8 cellular contexts compared by ENCODE assay signal in the genomic region with DNA sequence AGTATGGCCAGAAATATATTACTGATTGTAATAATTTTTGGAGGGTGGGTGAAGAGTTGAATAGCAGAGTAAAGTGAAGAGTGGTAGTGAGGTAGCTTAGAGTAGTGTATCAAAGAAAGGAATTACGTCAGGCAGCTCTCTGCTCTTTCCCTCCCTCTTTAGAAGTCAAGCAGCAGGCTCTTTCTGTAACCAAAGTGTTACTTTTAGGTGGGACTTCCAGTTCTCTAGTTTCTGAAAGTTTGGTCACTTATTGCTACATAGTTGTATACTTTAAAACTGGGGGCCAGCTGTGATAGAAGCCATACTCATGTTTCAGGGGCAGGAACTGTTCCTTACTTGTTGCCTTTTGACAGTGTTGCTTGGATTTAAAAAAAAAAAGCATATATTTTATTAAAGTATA. TPM values are rescaled to one million over a fixed set of nuclear protein-coding genes. Genes with fewer than 3 reads are reported as not detected.
DNase-seq lines count a peak whose midpoint lies in the region; ATAC-seq and TF ChIP-seq lines count a peak whose summit lies in the region.

No MANE protein-coding gene starts in this region.

- WGBS in esophagus squamous epithelium, 2 donors, result 55 to 60% methylated on average over 1 of the region's 1 CpG
- WGBS in SK-N-SH (ENCODE audit: low lambda C conversion rate), result 100% methylated on average over 1 of the region's 1 CpG

- peak in 1 of 4 donors; percentile 24 for TF ChIP-seq POLR2A in esophagus squamous epithelium (IDR thresholded peaks at IDR 0.05)

- peaks cover 33% of the 10 kb centered on the region for H3F3A ChIP-seq in SK-N-SH (replicated peaks; ENCODE audit: insufficient read depth)

- no peak overlapping the region for H3K9ac ChIP-seq in SK-N-SH

- no peak for TF ChIP-seq CTCF in esophagus squamous epithelium (IDR thresholded peaks at IDR 0.05)
- TF ChIP-seq CTCF in SK-N-SH (IDR thresholded peaks at IDR 0.05), result no peak

- no peaks in the 10 kb centered on the region for H3K27me3 Mint-ChIP-seq in CD4-positive, CD25-positive, alpha-beta regulatory T cell

- H3K36me3 ChIP-seq in CD4-positive, CD25-positive, alpha-beta regulatory T cell (ENCODE audit: control insufficient read depth, insufficient read depth, low read length), result no peaks in the 10 kb centered on the region
- H3K36me3 ChIP-seq in esophagus squamous epithelium (peaks cover 0 to 8% (median 0%) of the 10 kb centered on the region in 3 donors), SK-N-SH (replicated peaks in 1 of 2; ENCODE audit: control insufficient read depth in 1 of 2, insufficient read depth in 2 of 2, low read length in 1 of 2) (peaks cover 0 to 28% of the 10 kb centered on the region in 2 experiments)

- H3K9me3 Mint-ChIP-seq in CD4-positive, CD25-positive, alpha-beta regulatory T cell, result peaks cover 0 to 3% (median 0%) of the 10 kb centered on the region in 7 donors

- no peaks in the 10 kb centered on the region for H4K20me1 ChIP-seq in SK-N-SH (ENCODE audit: insufficient read depth)

- H3K79me2 ChIP-seq in SK-N-SH (ENCODE audit: insufficient read depth), result peaks cover 84% of the 10 kb centered on the region

- peaks cover 80% of the 10 kb centered on the region for H3K4me1 ChIP-seq in CD4-positive, CD25-positive, alpha-beta regulatory T cell (ENCODE audit: control insufficient read depth, insufficient read depth, low read length, poor library complexity, severe bottlenecking)
- H3K4me1 ChIP-seq in esophagus squamous epithelium (peaks cover 8 to 74% (median 25%) of the 10 kb centered on the region in 3 donors), SK-N-SH (ENCODE audit: control insufficient read depth in 1 of 2, insufficient read depth in 2 of 2, low read depth in 1 of 2, low read length in 1 of 2) (peaks cover 5 to 22% of the 10 kb centered on the region in 2 experiments; a peak in 2 of 4 replicates)

- H3K4me3 Mint-ChIP-seq in CD4-positive, CD25-positive, alpha-beta regulatory T cell, result peak overlapping the region; percentile 45 to 87 (median 68)

- no peak overlapping the region for H3K4me2 ChIP-seq in SK-N-SH

- H3K27ac ChIP-seq in CD4-positive, CD25-positive, alpha-beta regulatory T cell (ENCODE audit: insufficient read depth, low read length, poor library complexity, severe bottlenecking), result peak overlapping the region; percentile 82
- peak overlapping the region; percentile 19 to 49 (median 26) for H3K27ac ChIP-seq in esophagus squamous epithelium
- H3K27ac ChIP-seq in SK-N-SH (ENCODE audit: low read depth in 2 of 2, low read length in 1 of 2), result no peak overlapping the region; a peak in 1 of 4 replicates

- no peak overlapping the region for H2AFZ ChIP-seq in SK-N-SH (ENCODE audit: low read depth)

- peak in 1 of 2 donors; percentile 27 for ATAC-seq in CD4-positive, CD25-positive, alpha-beta regulatory T cell (ENCODE audit: low read depth in 2 of 2)
- ATAC-seq in GM19351 (IDR thresholded peaks at IDR 0.05; ENCODE audit: unreplicated experiment), result peak; percentile 67
- peak; percentile 66 for ATAC-seq in HG03354 (IDR thresholded peaks at IDR 0.05; ENCODE audit: poor library complexity, severe bottlenecking, unreplicated experiment)

- peaks cover 67 to 92% (median 77%) of the 10 kb centered on the region in 4 donors for H3K4me1 Mint-ChIP-seq in CD4-positive, CD25-positive, alpha-beta regulatory T cell

- peak in 1 of 3 donors; percentile 49 for DNase-seq in CD4-positive, CD25-positive, alpha-beta regulatory T cell
- no peak for DNase-seq in esophagus squamous epithelium (lab: John Stamatoyannopoulos, UW)
- no peak for DNase-seq in SK-N-SH
- no peak for DNase-seq in SK-N-DZ (ENCODE audit: low spot score)
- DNase-seq in C1 segment of cervical spinal cord (lab: John Stamatoyannopoulos, UW), result no peak
- no peak for DNase-seq in NCI-H524 treated with DMSO at 0.1 percent for 48 hours (lab: John Stamatoyannopoulos, UW)

- H3K4me3 ChIP-seq in CD4-positive, CD25-positive, alpha-beta regulatory T cell (ENCODE audit: low read depth, low read length), result peak overlapping the region; percentile 78
- H3K4me3 ChIP-seq in esophagus squamous epithelium (no peak overlapping the region), SK-N-SH (ENCODE audit: low read depth in 2 of 2, low read length in 1 of 2) (no peak overlapping the region)

- H3K9me2 ChIP-seq in SK-N-SH, result no peaks in the 10 kb centered on the region

- H3K27ac Mint-ChIP-seq in CD4-positive, CD25-positive, alpha-beta regulatory T cell, result peak overlapping the region; percentile 63 to 91 (median 89)

- TF ChIP-seq RAD21 in SK-N-SH (IDR thresholded peaks at IDR 0.05; ENCODE audit: low read length), result no peak

- no peaks in the 10 kb centered on the region for H3K9me3 ChIP-seq in CD4-positive, CD25-positive, alpha-beta regulatory T cell (ENCODE audit: control insufficient read depth in 2 of 2, low read length in 2 of 2)
- peaks cover 0 to 9% (median 0%) of the 10 kb centered on the region in 3 donors for H3K9me3 ChIP-seq in esophagus squamous epithelium
- peaks cover 28% of the 10 kb centered on the region for H3K9me3 ChIP-seq in SK-N-SH

- POLR2A ChIA-PET in SK-N-SH (lab: Yijun Ruan, JAX), result no interaction called here

- no peaks in the 10 kb centered on the region for H3K27me3 ChIP-seq in CD4-positive, CD25-positive, alpha-beta regulatory T cell (ENCODE audit: control insufficient read depth, insufficient read depth, low read length)
- H3K27me3 ChIP-seq in esophagus squamous epithelium (no peaks in the 10 kb centered on the region), SK-N-SH (ENCODE audit: insufficient read depth) (no peaks in the 10 kb centered on the region)

- TF ChIP-seq EP300 in SK-N-SH (IDR thresholded peaks at IDR 0.05; ENCODE audit: borderline replicate concordance in 1 of 2, low read depth in 1 of 2, low read length in 1 of 2), result no peak

- intact Hi-C loops in esophagus squamous epithelium (cut with DNase I), result no loop called here

- CTCF ChIA-PET in SK-N-SH (lab: Yijun Ruan, JAX), result no interaction called here

- H3K36me3 Mint-ChIP-seq in CD4-positive, CD25-positive, alpha-beta regulatory T cell, result peaks cover under 1% of the 10 kb centered on the region

TF ChIP-seq in SK-N-SH, 30 proteins besides CTCF, POLR2A, EP300 and RAD21:
- no peak for TF ChIP-seq ELF1 (IDR thresholded peaks at IDR 0.05)
- no peak for TF ChIP-seq RFX5 (IDR thresholded peaks at IDR 0.05; ENCODE audit: low read length)
- no peak for TF ChIP-seq TAF1 (IDR thresholded peaks at IDR 0.05; ENCODE audit: borderline replicate concordance, low read depth, low read length)
- TF ChIP-seq, protein P1, sequence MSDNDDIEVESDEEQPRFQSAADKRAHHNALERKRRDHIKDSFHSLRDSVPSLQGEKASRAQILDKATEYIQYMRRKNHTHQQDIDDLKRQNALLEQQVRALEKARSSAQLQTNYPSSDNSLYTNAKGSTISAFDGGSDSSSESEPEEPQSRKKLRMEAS (IDR thresholded peaks at IDR 0.05; ENCODE audit: low read depth), result no peak
- TF ChIP-seq TEAD4 (IDR thresholded peaks at IDR 0.05; ENCODE audit: borderline replicate concordance, insufficient read depth), result no peak
- TF ChIP-seq GATA2 (CRISPR knock-in tag; IDR thresholded peaks at IDR 0.05), result no peak
- TF ChIP-seq RXRA (IDR thresholded peaks at IDR 0.05; ENCODE audit: borderline replicate concordance, low read depth), result no peak
- TF ChIP-seq SMC3 (IDR thresholded peaks at IDR 0.05; ENCODE audit: low read depth, low read length), result no peak
- TF ChIP-seq NRF1 (IDR thresholded peaks at IDR 0.05; ENCODE audit: low read depth, low read length), result no peak
- no peak for TF ChIP-seq MXI1 (IDR thresholded peaks at IDR 0.05; ENCODE audit: low read depth, low read length)
- TF ChIP-seq JUND (IDR thresholded peaks at IDR 0.05), result no peak
- no peak for TF ChIP-seq YY1 (IDR thresholded peaks at IDR 0.05; ENCODE audit: low read depth)
- TF ChIP-seq MEF2A (IDR thresholded peaks at IDR 0.05; ENCODE audit: borderline replicate concordance, low read depth), result no peak
- TF ChIP-seq, protein P2, sequence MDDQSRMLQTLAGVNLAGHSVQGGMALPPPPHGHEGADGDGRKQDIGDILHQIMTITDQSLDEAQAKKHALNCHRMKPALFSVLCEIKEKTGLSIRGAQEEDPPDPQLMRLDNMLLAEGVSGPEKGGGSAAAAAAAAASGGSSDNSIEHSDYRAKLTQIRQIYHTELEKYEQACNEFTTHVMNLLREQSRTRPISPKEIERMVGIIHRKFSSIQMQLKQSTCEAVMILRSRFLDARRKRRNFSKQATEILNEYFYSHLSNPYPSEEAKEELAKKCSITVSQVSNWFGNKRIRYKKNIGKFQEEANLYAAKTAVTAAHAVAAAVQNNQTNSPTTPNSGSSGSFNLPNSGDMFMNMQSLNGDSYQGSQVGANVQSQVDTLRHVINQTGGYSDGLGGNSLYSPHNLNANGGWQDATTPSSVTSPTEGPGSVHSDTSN (IDR thresholded peaks at IDR 0.05), result no peak
- TF ChIP-seq NFIC (IDR thresholded peaks at IDR 0.05; ENCODE audit: borderline replicate concordance), result no peak
- TF ChIP-seq CHD2 (IDR thresholded peaks at IDR 0.05; ENCODE audit: low read length, partially characterized antibody), result no peak
- TF ChIP-seq TCF12 (IDR thresholded peaks at IDR 0.05), result no peak

RNA-seq across cellular contexts. Expression of a gene that starts 30.6 kb away (rescaled TPM):
- 175 TPM for total RNA-seq in CD4-positive, CD25-positive, alpha-beta regulatory T cell
- polyA plus RNA-seq in CD4-positive, CD25-positive, alpha-beta regulatory T cell, result 100 to 1,000 TPM in 2 of 4 donors, 10 to 100 TPM in 2; 83.9 to 116 (median 95.0) TPM
- total RNA-seq in esophagus squamous epithelium, result 10 to 100 TPM; 29.2 to 38.7 (median 34.8) TPM
- 2.8 and 3.4 TPM in 2 replicates for polyA plus RNA-seq in SK-N-SH (2012; rRNA removed)
- polyA plus RNA-seq in SK-N-SH (2012; cell fraction: cytosol; rRNA removed), result 3.1 and 3.9 TPM in 2 replicates
- polyA plus RNA-seq in SK-N-SH (2012; cell fraction: nucleus; rRNA removed), result 3.8 and 5.2 TPM in 2 replicates
- polyA plus RNA-seq in SK-N-DZ (2014; cell fraction: cytosol; rRNA removed), result 25.8 and 25.9 TPM in 2 replicates
- polyA plus RNA-seq in SK-N-DZ (2014; cell fraction: nucleus; rRNA removed), result 12.0 and 18.1 TPM in 2 replicates

Comparison
In these comparisons a context has a peak if more than half of its experiments do, and no peak if none do; other contexts are left out.
1. H3K27ac ChIP-seq: peak in CD4-positive, CD25-positive, alpha-beta regulatory T cell (single experiment) and esophagus squamous epithelium (4 of 4); none in SK-N-SH (0 of 2).